ENCODE assay signal across 9 cellular contexts in the genomic region with DNA sequence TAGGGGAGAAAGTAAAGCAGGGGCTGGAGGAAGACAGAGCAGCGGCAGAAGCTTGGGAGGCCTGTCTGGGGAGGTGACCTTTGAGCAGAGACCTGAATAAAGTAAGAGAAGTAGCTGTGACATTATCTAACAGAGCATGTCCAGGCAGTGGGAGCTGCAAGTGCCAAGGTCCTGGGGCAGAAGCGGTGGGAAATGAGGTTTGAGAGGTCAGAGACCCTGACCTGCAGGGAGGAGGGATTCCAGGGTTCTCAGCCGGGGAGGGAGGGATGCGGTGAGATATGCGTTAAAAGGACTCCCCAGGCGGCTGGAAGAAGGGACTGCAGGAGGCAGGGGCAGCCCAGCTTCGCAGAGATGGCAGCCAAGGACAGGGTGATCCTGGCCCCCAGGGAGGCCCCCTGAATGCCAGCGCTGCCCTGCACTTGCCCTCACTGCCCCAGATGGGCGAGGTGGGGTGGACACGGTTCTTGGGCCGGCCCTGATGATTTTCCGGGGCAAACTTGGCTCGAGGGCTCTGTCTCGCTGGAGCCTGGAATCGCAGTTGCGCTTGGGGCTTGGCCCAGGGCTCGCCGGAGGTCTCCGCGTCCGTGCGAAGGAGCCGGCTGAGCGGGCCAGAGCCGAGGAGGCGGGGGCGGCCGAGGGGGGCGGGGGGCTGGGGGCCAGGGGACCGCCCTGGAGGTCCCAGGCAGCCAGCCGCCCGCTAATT. TPM values are rescaled to one million over a fixed set of nuclear protein-coding genes. Genes with fewer than 3 reads are reported as not detected.
A peak's percentile ranks its signal among the peaks of the same experiment; 100 is the strongest.
DNase-seq lines count a peak whose midpoint lies in the region; ATAC-seq and TF ChIP-seq lines count a peak whose summit lies in the region.
"Had no signal": no experiment of that assay in that cellular context is flagged by ENCODE, and none has a peak within 500 bp of the region (broad histone marks: within the 10 kb centered on the region; RNA-seq: fewer than 3 reads in every experiment).

No MANE protein-coding gene starts in this region.

- H3K9me3 Mint-ChIP-seq in T-cell: no peaks in the 10 kb centered on the region

- H3K27ac Mint-ChIP-seq in T-cell: peak overlapping the region; percentile 22 to 56

- no peak overlapping the region for H3K27ac ChIP-seq in cardiac muscle cell
- H3K27ac ChIP-seq: epithelial cell of prostate had no signal

- H3K4me3 ChIP-seq in cardiac muscle cell: no peak overlapping the region

- DNase-seq in activated T-cell treated with anti-CD3 and anti-CD28 coated beads, Interleukin-2, amount 50 U/mL, for 1 hour: peak; percentile 36
- DNase-seq in activated T-cell treated with anti-CD3 and anti-CD28 coated beads for 4 hours (no peak), T-cell (peak in 1 of 34 experiments; percentile 19), cardiac muscle cell (ENCODE audit: low read depth in 1 of 2, low spot score in 1 of 2) (peak in 1 of 2 donors; percentile 33)
- peak; percentile 33 for DNase-seq in stimulated activated naive CD8-positive, alpha-beta T cell treated with anti-CD3 and anti-CD28 coated beads, Interleukin-15, Interleukin-2, amounts not matched to agents 100 U/mL and 50 U/mL, for 24 hours

- peaks cover 0 to 16% (median 11%) of the 10 kb centered on the region in 3 donors for H3K4me1 Mint-ChIP-seq in T-cell

- POLR2A ChIA-PET in T-cell (lab: Charles Lee): no interaction called here

- peaks cover 37 to 68% of the 10 kb centered on the region in 2 donors for H3K27me3 Mint-ChIP-seq in T-cell

- no peaks in the 10 kb centered on the region for H3K4me1 ChIP-seq in cardiac muscle cell (ENCODE audit: low read depth)

- H3K36me3 ChIP-seq in cardiac muscle cell: no peaks in the 10 kb centered on the region

- no peaks in the 10 kb centered on the region for H3K36me3 Mint-ChIP-seq in T-cell

- TF ChIP-seq CTCF in cardiac muscle cell (IDR thresholded peaks at IDR 0.05; ENCODE audit: low read depth, low read length): peak; percentile 39

- H3K27me3 ChIP-seq in cardiac muscle cell: peaks cover 70% of the 10 kb centered on the region

- no peaks in the 10 kb centered on the region for H3K9me3 ChIP-seq in cardiac muscle cell (ENCODE audit: low read depth)

- H3K4me3 Mint-ChIP-seq in T-cell: peak overlapping the region in 1 of 3 donors; percentile 9

- CTCF ChIA-PET in T-cell (lab: Charles Lee): no interaction called here

- ATAC-seq in T-cell (replicated peaks in 1 of 4): peak; percentile 41 to 75 (median 46)
- peak; percentile 28 for ATAC-seq in stimulated activated naive CD8-positive, alpha-beta T cell treated with anti-CD3 and anti-CD28 coated beads, Interleukin-15, Interleukin-2, amounts not matched to agents 100 U/mL and 50 U/mL, for 24 hours
- no peak for ATAC-seq in GM19324 (IDR thresholded peaks at IDR 0.05; ENCODE audit: low FRiP score, unreplicated experiment)
- ATAC-seq in GM21825 (IDR thresholded peaks at IDR 0.05; ENCODE audit: unreplicated experiment): no peak
- ATAC-seq in HG03159 (IDR thresholded peaks at IDR 0.05; ENCODE audit: unreplicated experiment): no peak

RNA-seq across cellular contexts. Expression of a gene that starts 3.2 kb away (rescaled TPM):
- total RNA-seq in T-cell: under 1 TPM in 2 of 5 donors, not detected in 3; 0.56 to 0.73 TPM
- 0.14 and 0.69 TPM in 2 replicates for total RNA-seq in cardiac muscle cell
- polyA plus RNA-seq in cardiac muscle cell: 0.89 and 1.2 TPM in 2 replicates

RNA-seq across cellular contexts. Expression of a gene that starts 9.3 kb away (rescaled TPM):
- total RNA-seq in T-cell (under 1 TPM in 2 of 5 donors, not detected in 3; 0.38 to 0.40 TPM), cardiac muscle cell (0.74 and 1.6 TPM in 2 replicates)
- 2.0 and 2.4 TPM in 2 replicates for polyA plus RNA-seq in cardiac muscle cell

RNA-seq across cellular contexts. Expression of a gene that starts 14.8 kb away (rescaled TPM):
- 100 to 1,000 TPM in 4 of 5 donors, 10 to 100 TPM in 1; 91.8 to 166 (median 150) TPM for total RNA-seq in T-cell
- total RNA-seq in cardiac muscle cell: 130 and 133 TPM in 2 replicates
- 141 and 179 TPM in 2 replicates for polyA plus RNA-seq in cardiac muscle cell

RNA-seq across cellular contexts. Expression of a gene that starts 31.7 kb away (rescaled TPM):
- total RNA-seq in T-cell (1,000 to 10,000 TPM; 1,917 to 2,053 (median 1,972) TPM), cardiac muscle cell (387 and 390 TPM in 2 replicates)
- 415 and 457 TPM in 2 replicates for polyA plus RNA-seq in cardiac muscle cell

RNA-seq across cellular contexts. Expression of a gene that starts 33.4 kb away (rescaled TPM):
- total RNA-seq in T-cell (10 to 100 TPM in 4 of 5 donors, 1 to 10 TPM in 1; 8.8 to 16.4 (median 14.1) TPM), cardiac muscle cell (8.6 and 9.5 TPM in 2 replicates)
- polyA plus RNA-seq in cardiac muscle cell: 8.0 and 8.2 TPM in 2 replicates

Comparison
In these comparisons a context has a peak if more than half of its experiments do, and no peak if none do; other contexts are left out.
1. ATAC-seq: peak in T-cell (4 of 4) and stimulated activated naive CD8-positive, alpha-beta T cell treated with anti-CD3 and anti-CD28 coated beads, Interleukin-15, Interleukin-2, amounts not matched to agents 100 U/mL and 50 U/mL, for 24 hours (single experiment); none in GM19324 (single experiment), GM21825 (single experiment) and HG03159 (single experiment).